6 cellular contexts compared by ENCODE assay signal in the genomic region with DNA sequence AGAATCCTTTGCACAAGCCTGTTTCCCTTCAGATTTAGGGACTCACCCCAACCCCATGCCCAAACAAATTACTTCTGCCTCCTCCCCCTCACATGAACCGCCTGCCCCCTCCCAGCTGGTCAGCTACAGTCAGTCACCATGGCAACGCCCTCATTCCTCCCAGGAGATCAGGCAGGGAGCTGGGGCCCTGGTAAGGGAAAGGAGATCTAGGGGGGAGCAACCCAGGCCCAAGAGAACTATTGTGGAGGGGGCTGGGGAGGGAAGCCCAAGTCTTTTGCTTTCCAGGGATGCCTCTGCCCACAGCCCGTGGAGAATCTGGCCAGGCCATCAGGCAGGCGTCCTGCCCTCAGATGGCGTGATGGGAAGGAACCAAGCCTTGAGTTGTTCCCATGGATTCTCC. TPM values are rescaled to one million over a fixed set of nuclear protein-coding genes. Genes with fewer than 3 reads are reported as not detected.
A peak's percentile ranks its signal among the peaks of the same experiment; 100 is the strongest.
DNase-seq lines count a peak whose midpoint lies in the region; TF ChIP-seq lines count a peak whose summit lies in the region.

No MANE protein-coding gene starts in this region.

- H3K4me1 Mint-ChIP-seq in T-helper 2 cell treated with Interferon-gamma antibody and Interleukin-4, amounts not matched to agents 5 μg/mL and 100 μg/mL, for 36 hours (ENCODE audit: low read depth) = peaks cover 2% of the 10 kb centered on the region

- H3K36me3 Mint-ChIP-seq in T-helper 2 cell treated with Interferon-gamma antibody and Interleukin-4, amounts not matched to agents 5 μg/mL and 100 μg/mL, for 36 hours (ENCODE audit: low read depth) = no peaks in the 10 kb centered on the region

- H3K9ac ChIP-seq in HUES64 (ENCODE audit: low read depth, low read length) = no peak overlapping the region

- 61% methylated on average over 5 of the region's 5 CpGs for WGBS in HUES64
- WGBS in ovary, 3 donors = 35 to 42% (median 36%) methylated on average over 5 of the region's 5 CpGs

- no peak for TF ChIP-seq CTCF in ovary (IDR thresholded peaks at IDR 0.05)

- no peak overlapping the region for H3K27ac Mint-ChIP-seq in T-helper 2 cell treated with Interferon-gamma antibody and Interleukin-4, amounts not matched to agents 5 μg/mL and 100 μg/mL, for 36 hours

- H3K4me3 ChIP-seq in HUES64 (ENCODE audit: low read length) (peak overlapping the region; percentile 1; the same call in 1 of the 2 replicates), ovary (no peak overlapping the region)

- DNase-seq in cerebellar cortex (ENCODE audit: low spot score) (peak; percentile 74), ovary (peak; percentile 69 to 94 (median 86)), NCI-H510A (lab: John Stamatoyannopoulos, UW) (no peak), germinal center (ENCODE audit: low spot score) (no peak)
- no peak for DNase-seq in T-helper 2 cell treated with Interferon-gamma antibody and Interleukin-4, amounts not matched to agents 5 μg/mL and 100 μg/mL, for 36 hours (ENCODE audit: low spot score)

- intact Hi-C loops in ovary (cut with DNase I) = no loop called here

- H3K27me3 Mint-ChIP-seq in T-helper 2 cell treated with Interferon-gamma antibody and Interleukin-4, amounts not matched to agents 5 μg/mL and 100 μg/mL, for 36 hours (ENCODE audit: low read depth) = peaks cover 41% of the 10 kb centered on the region

- H3K27me3 ChIP-seq in HUES64 (ENCODE audit: insufficient read depth, low read length) = peaks cover 13% of the 10 kb centered on the region
- H3K27me3 ChIP-seq in ovary = no peaks in the 10 kb centered on the region

- H3K4me3 Mint-ChIP-seq in T-helper 2 cell treated with Interferon-gamma antibody and Interleukin-4, amounts not matched to agents 5 μg/mL and 100 μg/mL, for 36 hours = no peak overlapping the region

- H3K27ac ChIP-seq in HUES64 (ENCODE audit: low read depth, low read length) (no peak overlapping the region), ovary (peak overlapping the region in 1 of 2 donors; percentile 38)

- no peaks in the 10 kb centered on the region for H3K9me3 Mint-ChIP-seq in T-helper 2 cell treated with Interferon-gamma antibody and Interleukin-4, amounts not matched to agents 5 μg/mL and 100 μg/mL, for 36 hours

- H3K36me3 ChIP-seq in HUES64 (ENCODE audit: insufficient read depth, low read length) (peaks cover 6% of the 10 kb centered on the region; the same call in 1 of the 2 replicates), ovary (no peaks in the 10 kb centered on the region)

- TF ChIP-seq POLR2A in ovary (IDR thresholded peaks at IDR 0.05) = no peak

- TF ChIP-seq EP300 in ovary (IDR thresholded peaks at IDR 0.05) = no peak

- H3K9me3 ChIP-seq in HUES64 (ENCODE audit: insufficient read depth, low read depth, low read length) = no peaks in the 10 kb centered on the region
- H3K9me3 ChIP-seq in ovary = no peaks in the 10 kb centered on the region

- H3K4me1 ChIP-seq in HUES64 (ENCODE audit: insufficient read depth, low read length) = peaks cover 24% of the 10 kb centered on the region
- peaks cover 7% of the 10 kb centered on the region for H3K4me1 ChIP-seq in ovary (ENCODE audit: insufficient read depth)

RNA-seq across cellular contexts. Expression of a gene that starts 2.8 kb away (rescaled TPM):
- polyA plus RNA-seq in HUES64 (2013, experiment 1 of 2) = 21.9 TPM
- 23.0 TPM for polyA plus RNA-seq in HUES64 (2013, experiment 2 of 2)
- total RNA-seq in ovary = 10 to 100 TPM in 6 of 7 donors, 1 to 10 TPM in 1; 8.5 to 23.7 (median 11.5) TPM
- 1 to 10 TPM in 1 of 2 donors, under 1 TPM in 1; 0.17 to 3.6 TPM for polyA plus RNA-seq in ovary

RNA-seq across cellular contexts. Expression of a gene that starts 15.7 kb away (rescaled TPM):
- polyA plus RNA-seq in HUES64 (2013, experiment 1 of 2) = 71.7 TPM
- polyA plus RNA-seq in HUES64 (2013, experiment 2 of 2) = 92.4 TPM
- total RNA-seq in ovary = 100 to 1,000 TPM in 4 of 7 donors, 10 to 100 TPM in 3; 79.7 to 173 (median 112) TPM
- 10 to 100 TPM; 70.6 to 86.5 TPM for polyA plus RNA-seq in ovary

RNA-seq across cellular contexts. Expression of a gene that starts 28.6 kb away (rescaled TPM):
- 2.1 TPM for polyA plus RNA-seq in HUES64 (2013, experiment 1 of 2)
- 4.2 TPM for polyA plus RNA-seq in HUES64 (2013, experiment 2 of 2)
- 1 to 10 TPM in 6 of 7 donors, under 1 TPM in 1; 0.60 to 5.2 (median 2.2) TPM for total RNA-seq in ovary
- 1 to 10 TPM in 1 of 2 donors, under 1 TPM in 1; 0.88 to 1.6 TPM for polyA plus RNA-seq in ovary

RNA-seq across cellular contexts. Expression of a gene that starts 36.2 kb away (rescaled TPM):
- polyA plus RNA-seq in HUES64 (2013, experiment 1 of 2) = 120 TPM
- 130 TPM for polyA plus RNA-seq in HUES64 (2013, experiment 2 of 2)
- total RNA-seq in ovary = 100 to 1,000 TPM in 1 of 7 donors, 10 to 100 TPM in 6; 47.7 to 111 (median 64.0) TPM
- polyA plus RNA-seq in ovary = 10 to 100 TPM; 15.9 to 46.1 TPM

RNA-seq across cellular contexts. Expression of a gene that starts 52.4 kb away (rescaled TPM):
- 2.1 TPM for polyA plus RNA-seq in HUES64 (2013, experiment 1 of 2)
- 1.8 TPM for polyA plus RNA-seq in HUES64 (2013, experiment 2 of 2)
- total RNA-seq in ovary = 1 to 10 TPM in 3 of 7 donors, under 1 TPM in 4; 0.24 to 5.4 (median 0.69) TPM
- 1 to 10 TPM; 1.9 to 2.1 TPM for polyA plus RNA-seq in ovary

Comparison
In these comparisons a context has a peak if more than half of its experiments do, and no peak if none do; other contexts are left out.
1. DNase-seq: peak in cerebellar cortex (single experiment) and ovary (5 of 5); none in T-helper 2 cell treated with Interferon-gamma antibody and Interleukin-4, amounts not matched to agents 5 μg/mL and 100 μg/mL, for 36 hours (single experiment), NCI-H510A (single experiment) and germinal center (single experiment).